In the genomic region with DNA sequence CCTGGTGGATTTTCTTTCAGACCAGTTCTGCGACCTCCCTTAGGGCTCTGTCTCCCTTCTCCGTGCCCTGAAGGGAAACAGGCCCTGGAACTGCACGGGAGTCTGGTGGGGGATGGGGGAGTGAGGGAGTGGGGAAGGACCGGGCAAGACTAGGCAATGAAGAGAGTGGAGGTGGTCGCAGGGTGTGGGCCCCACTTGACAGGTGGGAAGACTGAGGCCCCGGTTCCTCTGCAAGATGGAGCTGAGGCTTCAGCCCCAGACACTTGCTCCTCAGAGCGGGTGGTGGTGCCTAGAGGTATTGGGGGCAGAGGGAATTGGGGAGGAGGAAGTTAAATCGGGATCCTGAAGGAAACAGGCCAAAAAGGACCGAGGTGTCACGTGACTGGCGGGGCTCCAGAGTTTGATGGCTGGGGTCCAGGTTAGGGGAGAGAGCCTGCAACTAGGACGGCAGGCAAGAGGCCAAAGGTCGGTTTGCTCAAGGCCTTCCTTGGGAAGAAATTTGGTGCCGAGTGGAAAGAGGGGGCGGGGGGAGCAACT, we compare ENCODE assay signal across 8 cellular contexts. TPM values are rescaled to one million over a fixed set of nuclear protein-coding genes. Genes with fewer than 3 reads are reported as not detected.
DNase-seq lines count a peak whose midpoint lies in the region; ATAC-seq and TF ChIP-seq lines count a peak whose summit lies in the region.

No MANE protein-coding gene starts in this region.

- POLR2A ChIA-PET in WTC11 (lab: Charles Lee): interaction anchor here (0.6 to 1.5 kb wide), 3 partner anchors 20 to 344 kb away, joined by 3 to 8 read pairs (median 3); a partner anchor contains a TSS

- H3K36me3 ChIP-seq in GM06990 (ENCODE audit: control insufficient read depth, insufficient read depth, low read length): no peaks in the 10 kb centered on the region; the same call in 1 of the 2 replicates

- H3K4me1 Mint-ChIP-seq in WTC11: peaks cover 15% of the 10 kb centered on the region

- no peak for DNase-seq in GM06990 (ENCODE audit: extremely low read depth, insufficient read length)
- no peak for DNase-seq in WTC11 (ENCODE audit: low spot score)
- DNase-seq in foreskin fibroblast: peak in 1 of 2 donors; percentile 80
- peak in 48 of 56 donors; percentile 17 to 85 (median 50) for DNase-seq in nucleus accumbens (lab: John Stamatoyannopoulos, UW)
- no peak for DNase-seq in RPMI8226
- no peak for DNase-seq in HT-29 (ENCODE audit: low spot score)

- peak overlapping the region; percentile 69 for H3K4me3 Mint-ChIP-seq in WTC11

- peaks cover 86% of the 10 kb centered on the region for H3K27me3 Mint-ChIP-seq in WTC11 (ENCODE audit: low read depth)

- TF ChIP-seq CTCF in GM06990 (IDR thresholded peaks at IDR 0.05; ENCODE audit: insufficient read depth, low read length, poor library complexity, severe bottlenecking) (no peak), WTC11 (IDR thresholded peaks at IDR 0.05) (no peak), foreskin fibroblast (IDR thresholded peaks at IDR 0.05; ENCODE audit: low read depth, low read length) (no peak)

- no peaks in the 10 kb centered on the region for H3K36me3 Mint-ChIP-seq in WTC11

- H3K4me3 ChIP-seq in GM06990 (replicated peaks; ENCODE audit: low read depth, low read length) (peak overlapping the region; percentile 51), foreskin fibroblast (ENCODE audit: low read depth in 1 of 2, low read length in 2 of 2) (peak overlapping the region; percentile 65 to 67)

- H3K9me3 Mint-ChIP-seq in WTC11: no peaks in the 10 kb centered on the region

- H3K27ac Mint-ChIP-seq in WTC11: no peak overlapping the region

- ATAC-seq in WTC11 (peak; percentile 8), HG03159 (IDR thresholded peaks at IDR 0.05; ENCODE audit: unreplicated experiment) (no peak), GM19395 (IDR thresholded peaks at IDR 0.05; ENCODE audit: unreplicated experiment) (no peak)

- H3K27me3 ChIP-seq in GM06990 (replicated peaks; ENCODE audit: control insufficient read depth, insufficient read depth, low read length): no peaks in the 10 kb centered on the region

- CTCF ChIA-PET in WTC11 (lab: Charles Lee): interaction anchor here (0.9 to 2.8 kb wide), 6 partner anchors 12 to 176 kb away, joined by 3 to 13 read pairs (median 3); a partner anchor contains a TSS

TF ChIP-seq in WTC11, 78 proteins besides CTCF, POLR2A, EP300 and RAD21:
- TF ChIP-seq, protein P1, sequence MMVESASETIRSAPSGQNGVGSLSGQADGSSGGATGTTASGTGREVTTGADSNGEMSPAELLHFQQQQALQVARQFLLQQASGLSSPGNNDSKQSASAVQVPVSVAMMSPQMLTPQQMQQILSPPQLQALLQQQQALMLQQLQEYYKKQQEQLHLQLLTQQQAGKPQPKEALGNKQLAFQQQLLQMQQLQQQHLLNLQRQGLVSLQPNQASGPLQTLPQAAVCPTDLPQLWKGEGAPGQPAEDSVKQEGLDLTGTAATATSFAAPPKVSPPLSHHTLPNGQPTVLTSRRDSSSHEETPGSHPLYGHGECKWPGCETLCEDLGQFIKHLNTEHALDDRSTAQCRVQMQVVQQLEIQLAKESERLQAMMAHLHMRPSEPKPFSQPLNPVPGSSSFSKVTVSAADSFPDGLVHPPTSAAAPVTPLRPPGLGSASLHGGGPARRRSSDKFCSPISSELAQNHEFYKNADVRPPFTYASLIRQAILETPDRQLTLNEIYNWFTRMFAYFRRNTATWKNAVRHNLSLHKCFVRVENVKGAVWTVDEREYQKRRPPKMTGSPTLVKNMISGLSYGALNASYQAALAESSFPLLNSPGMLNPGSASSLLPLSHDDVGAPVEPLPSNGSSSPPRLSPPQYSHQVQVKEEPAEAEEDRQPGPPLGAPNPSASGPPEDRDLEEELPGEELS (CRISPR knock-in tag; IDR thresholded peaks at IDR 0.05): no peak
- TF ChIP-seq GTF2I (CRISPR knock-in tag; conservative IDR thresholded peaks at IDR 0.05) (peak; percentile 3; the same call in 1 of the 2 replicates), FOXK1 (CRISPR knock-in tag; IDR thresholded peaks at IDR 0.05) (no peak), SMAD4 (CRISPR knock-in tag; IDR thresholded peaks at IDR 0.05) (no peak)
- TF ChIP-seq, protein P2, sequence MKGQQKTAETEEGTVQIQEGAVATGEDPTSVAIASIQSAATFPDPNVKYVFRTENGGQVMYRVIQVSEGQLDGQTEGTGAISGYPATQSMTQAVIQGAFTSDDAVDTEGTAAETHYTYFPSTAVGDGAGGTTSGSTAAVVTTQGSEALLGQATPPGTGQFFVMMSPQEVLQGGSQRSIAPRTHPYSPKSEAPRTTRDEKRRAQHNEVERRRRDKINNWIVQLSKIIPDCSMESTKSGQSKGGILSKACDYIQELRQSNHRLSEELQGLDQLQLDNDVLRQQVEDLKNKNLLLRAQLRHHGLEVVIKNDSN (CRISPR knock-in tag; IDR thresholded peaks at IDR 0.05): peak; percentile 70
- TF ChIP-seq, protein P3, sequence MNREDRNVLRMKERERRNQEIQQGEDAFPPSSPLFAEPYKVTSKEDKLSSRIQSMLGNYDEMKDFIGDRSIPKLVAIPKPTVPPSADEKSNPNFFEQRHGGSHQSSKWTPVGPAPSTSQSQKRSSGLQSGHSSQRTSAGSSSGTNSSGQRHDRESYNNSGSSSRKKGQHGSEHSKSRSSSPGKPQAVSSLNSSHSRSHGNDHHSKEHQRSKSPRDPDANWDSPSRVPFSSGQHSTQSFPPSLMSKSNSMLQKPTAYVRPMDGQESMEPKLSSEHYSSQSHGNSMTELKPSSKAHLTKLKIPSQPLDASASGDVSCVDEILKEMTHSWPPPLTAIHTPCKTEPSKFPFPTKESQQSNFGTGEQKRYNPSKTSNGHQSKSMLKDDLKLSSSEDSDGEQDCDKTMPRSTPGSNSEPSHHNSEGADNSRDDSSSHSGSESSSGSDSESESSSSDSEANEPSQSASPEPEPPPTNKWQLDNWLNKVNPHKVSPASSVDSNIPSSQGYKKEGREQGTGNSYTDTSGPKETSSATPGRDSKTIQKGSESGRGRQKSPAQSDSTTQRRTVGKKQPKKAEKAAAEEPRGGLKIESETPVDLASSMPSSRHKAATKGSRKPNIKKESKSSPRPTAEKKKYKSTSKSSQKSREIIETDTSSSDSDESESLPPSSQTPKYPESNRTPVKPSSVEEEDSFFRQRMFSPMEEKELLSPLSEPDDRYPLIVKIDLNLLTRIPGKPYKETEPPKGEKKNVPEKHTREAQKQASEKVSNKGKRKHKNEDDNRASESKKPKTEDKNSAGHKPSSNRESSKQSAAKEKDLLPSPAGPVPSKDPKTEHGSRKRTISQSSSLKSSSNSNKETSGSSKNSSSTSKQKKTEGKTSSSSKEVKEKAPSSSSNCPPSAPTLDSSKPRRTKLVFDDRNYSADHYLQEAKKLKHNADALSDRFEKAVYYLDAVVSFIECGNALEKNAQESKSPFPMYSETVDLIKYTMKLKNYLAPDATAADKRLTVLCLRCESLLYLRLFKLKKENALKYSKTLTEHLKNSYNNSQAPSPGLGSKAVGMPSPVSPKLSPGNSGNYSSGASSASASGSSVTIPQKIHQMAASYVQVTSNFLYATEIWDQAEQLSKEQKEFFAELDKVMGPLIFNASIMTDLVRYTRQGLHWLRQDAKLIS (CRISPR knock-in tag; IDR thresholded peaks at IDR 0.05; ENCODE audit: borderline replicate concordance): no peak
- TF ChIP-seq, protein P4, sequence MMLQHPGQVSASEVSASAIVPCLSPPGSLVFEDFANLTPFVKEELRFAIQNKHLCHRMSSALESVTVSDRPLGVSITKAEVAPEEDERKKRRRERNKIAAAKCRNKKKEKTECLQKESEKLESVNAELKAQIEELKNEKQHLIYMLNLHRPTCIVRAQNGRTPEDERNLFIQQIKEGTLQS (CRISPR knock-in tag; conservative IDR thresholded peaks at IDR 0.05): no peak
- TF ChIP-seq, protein P5, sequence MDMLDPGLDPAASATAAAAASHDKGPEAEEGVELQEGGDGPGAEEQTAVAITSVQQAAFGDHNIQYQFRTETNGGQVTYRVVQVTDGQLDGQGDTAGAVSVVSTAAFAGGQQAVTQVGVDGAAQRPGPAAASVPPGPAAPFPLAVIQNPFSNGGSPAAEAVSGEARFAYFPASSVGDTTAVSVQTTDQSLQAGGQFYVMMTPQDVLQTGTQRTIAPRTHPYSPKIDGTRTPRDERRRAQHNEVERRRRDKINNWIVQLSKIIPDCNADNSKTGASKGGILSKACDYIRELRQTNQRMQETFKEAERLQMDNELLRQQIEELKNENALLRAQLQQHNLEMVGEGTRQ (CRISPR knock-in tag; IDR thresholded peaks at IDR 0.05): peak; percentile 81

RNA-seq across cellular contexts. Expression of a gene that starts 0.6 kb away (rescaled TPM):
- 3.1 to 6.6 TPM (median 5.9 TPM) in 3 replicates for total RNA-seq in WTC11 (2021)
- 0.81 and 3.2 TPM in 2 replicates for total RNA-seq in HT-29 (2014; rRNA removed; shearing (Covaris generic))

RNA-seq across cellular contexts. Expression of a gene that starts 20.6 kb away (rescaled TPM):
- total RNA-seq in WTC11 (2021): 23.6 to 27.3 TPM (median 26.7 TPM) in 3 replicates
- total RNA-seq in HT-29 (2014; rRNA removed; shearing (Covaris generic)): 29.3 and 31.2 TPM in 2 replicates

RNA-seq across cellular contexts. Expression of a gene that starts 21.9 kb away (rescaled TPM):
- total RNA-seq in WTC11 (2021): 49.0 to 57.9 TPM (median 55.9 TPM) in 3 replicates
- total RNA-seq in HT-29 (2014; rRNA removed; shearing (Covaris generic)): 65.0 and 68.7 TPM in 2 replicates

RNA-seq across cellular contexts. Expression of a gene that starts 22.5 kb away (rescaled TPM):
- total RNA-seq in WTC11 (2021): 127 to 143 TPM (median 133 TPM) in 3 replicates
- 155 and 192 TPM in 2 replicates for total RNA-seq in HT-29 (2014; rRNA removed; shearing (Covaris generic))

RNA-seq across cellular contexts. Expression of a gene that starts 38.8 kb away (rescaled TPM):
- total RNA-seq in WTC11 (2021): 20.4 to 22.8 TPM (median 21.4 TPM) in 3 replicates
- 23.4 and 23.8 TPM in 2 replicates for total RNA-seq in HT-29 (2014; rRNA removed; shearing (Covaris generic))

Comparison
In these comparisons a context has a peak if more than half of its experiments do, and no peak if none do; other contexts are left out.
1. DNase-seq: peak in nucleus accumbens (48 of 56); none in GM06990 (single experiment), WTC11 (single experiment), RPMI8226 (single experiment) and HT-29 (single experiment).